In the genomic region with DNA sequence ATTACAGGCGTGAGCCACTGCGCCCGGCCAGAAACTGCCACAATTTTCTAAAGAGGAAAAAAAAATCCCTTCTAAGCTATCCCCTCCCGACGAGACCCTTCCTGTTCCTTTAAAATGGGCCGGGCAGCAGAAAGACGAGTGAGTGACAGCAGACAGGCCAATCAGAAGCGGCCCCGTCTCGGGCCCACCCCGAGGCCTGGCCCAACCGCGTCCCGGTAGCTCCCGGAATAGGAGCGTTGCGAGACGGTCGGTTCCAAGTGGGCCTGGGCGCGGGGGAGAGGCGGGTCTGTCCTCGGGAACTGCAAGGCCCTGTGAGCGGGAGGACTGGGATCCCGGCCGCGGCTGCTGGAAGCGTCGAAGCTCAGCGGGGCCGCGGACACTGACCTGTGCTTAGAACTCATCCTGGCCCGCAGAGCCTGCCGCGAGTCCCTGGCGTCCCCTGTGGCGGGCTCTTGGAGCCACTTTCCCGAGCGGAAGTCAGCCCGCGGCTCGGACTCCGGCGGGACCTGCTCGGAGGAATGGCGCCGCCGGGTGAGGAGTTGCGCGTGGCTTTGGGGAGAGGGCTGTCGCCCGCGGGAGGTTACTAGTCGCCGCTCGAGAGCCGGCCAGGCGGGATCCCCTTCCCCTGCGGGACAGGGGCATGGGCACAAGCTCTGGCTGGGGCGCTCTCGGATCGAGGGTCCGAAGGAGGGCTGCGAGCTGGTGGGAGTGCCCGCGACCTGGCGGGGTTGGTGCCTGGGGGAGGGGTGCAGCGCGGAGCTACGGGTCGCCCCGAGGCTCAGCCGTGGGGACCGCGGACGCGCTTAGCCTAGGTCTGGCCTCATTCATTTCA, we compare ENCODE assay signal across 8 cellular contexts. TPM values are rescaled to one million over a fixed set of nuclear protein-coding genes. Genes with fewer than 3 reads are reported as not detected.
A peak's percentile ranks its signal among the peaks of the same experiment; 100 is the strongest.
DNase-seq lines count a peak whose midpoint lies in the region; ATAC-seq and TF ChIP-seq lines count a peak whose summit lies in the region.

A gene (minus strand): TSS at position 710 of the 832 bp plus-strand sequence.
A gene (plus strand): TSS at position 492 of the 832 bp plus-strand sequence. CDS start 27 bp downstream, at position 519.

- H3K4me2 ChIP-seq in SK-N-SH: peak within 1 kb of the TSS; percentile 98

- TF ChIP-seq RAD21 in SK-N-SH (IDR thresholded peaks at IDR 0.05; ENCODE audit: low read length): no peak

- H3K36me3 ChIP-seq in SK-N-SH (replicated peaks in 1 of 2; ENCODE audit: control insufficient read depth in 1 of 2, insufficient read depth in 2 of 2, low read length in 1 of 2): peaks cover 3 to 12% of the 10 kb centered on the region in 2 experiments

- CTCF ChIA-PET in GM10248 (lab: Yijun Ruan, JAX) (interaction anchor here (0.7 to 4.2 kb wide), 16 partner anchors 9 to 895 kb away, joined by 3 to 65 read pairs (median 4); a partner anchor contains a TSS), SK-N-SH (lab: Yijun Ruan, JAX) (interaction anchor here (0.6 to 4.1 kb wide), 11 partner anchors 11 to 458 kb away, joined by 3 to 43 read pairs (median 3); no protein-coding TSS in a partner anchor)

- peak within 1 kb of the TSS; percentile 96 to 99 for H3K27ac Mint-ChIP-seq in activated naive CD4-positive, alpha-beta T cell treated with anti-CD3 and anti-CD28 coated beads, Interleukin-2, amount 50 U/mL, for 72 hours

- H3F3A ChIP-seq in SK-N-SH (replicated peaks; ENCODE audit: insufficient read depth): peaks cover 19% of the 10 kb centered on the region

- peaks cover 55% of the 10 kb centered on the region for H3K79me2 ChIP-seq in SK-N-SH (ENCODE audit: insufficient read depth)

- H3K4me1 ChIP-seq in SK-N-SH (ENCODE audit: control insufficient read depth in 1 of 2, insufficient read depth in 2 of 2, low read depth in 1 of 2, low read length in 1 of 2): peaks cover 0 to 9% of the 10 kb centered on the region in 2 experiments; a peak in 2 of 4 replicates

- H3K9ac ChIP-seq in SK-N-SH: peak within 1 kb of the TSS; percentile 90

- TF ChIP-seq CTCF in GM10248 (IDR thresholded peaks at IDR 0.05; ENCODE audit: control extremely low read depth, extremely low read depth, low read depth, missing control alignments) (no peak), SK-N-SH (IDR thresholded peaks at IDR 0.05) (no peak)

- WGBS in SK-N-SH (ENCODE audit: low lambda C conversion rate): 1% methylated on average over 27 of the region's 77 CpGs

- DNase-seq in GM10248 (ENCODE audit: extremely low spot score) (peak; percentile 96), NCI-H1092 (lab: John Stamatoyannopoulos, UW) (peak; percentile 96), SK-N-SH (peak; percentile 96), glomerular endothelial cell (ENCODE audit: extremely low read depth, low read depth, low spot score) (peak; percentile 73), occipital lobe (lab: John Stamatoyannopoulos, UW) (peak; percentile 94)
- DNase-seq in activated naive CD4-positive, alpha-beta T cell treated with anti-CD3 and anti-CD28 coated beads, Interleukin-2, amount 50 U/mL, for 72 hours (ENCODE audit: low spot score in 2 of 2): peak; percentile 90 to 97

- H3K27me3 ChIP-seq in SK-N-SH (ENCODE audit: insufficient read depth): no peaks in the 10 kb centered on the region

- peak; percentile 92 for ATAC-seq in HG02610 (IDR thresholded peaks at IDR 0.05; ENCODE audit: unreplicated experiment)
- peak; percentile 98 for ATAC-seq in activated naive CD4-positive, alpha-beta T cell treated with anti-CD3 and anti-CD28 coated beads, Interleukin-2, amount 50 U/mL, for 72 hours

- peaks cover 15 to 18% of the 10 kb centered on the region in 2 donors for H3K36me3 Mint-ChIP-seq in activated naive CD4-positive, alpha-beta T cell treated with anti-CD3 and anti-CD28 coated beads, Interleukin-2, amount 50 U/mL, for 72 hours

- peak within 1 kb of the TSS; percentile 70 to 87 for H3K4me3 ChIP-seq in SK-N-SH (ENCODE audit: low read depth in 2 of 2, low read length in 1 of 2)

- no peaks in the 10 kb centered on the region for H3K9me2 ChIP-seq in SK-N-SH

- peak in 1 of 2 experiments; percentile 45; a peak in 1 of 4 replicates for TF ChIP-seq EP300 in SK-N-SH (IDR thresholded peaks at IDR 0.05; ENCODE audit: borderline replicate concordance in 1 of 2, low read depth in 1 of 2, low read length in 1 of 2)

- POLR2A ChIA-PET in GM10248 (lab: Yijun Ruan, JAX) (interaction anchor here (1.4 kb wide), 1 partner anchor 17 kb away, joined by 5 read pairs; no protein-coding TSS in a partner anchor), SK-N-SH (lab: Yijun Ruan, JAX) (interaction anchor here (0.8 to 1.5 kb wide), 4 partner anchors 11 to 227 kb away, joined by 3 to 16 read pairs (median 6); a partner anchor contains a TSS)

- peak within 1 kb of the TSS; percentile 95 for H2AFZ ChIP-seq in SK-N-SH (ENCODE audit: low read depth)

- no peaks in the 10 kb centered on the region for H3K9me3 Mint-ChIP-seq in activated naive CD4-positive, alpha-beta T cell treated with anti-CD3 and anti-CD28 coated beads, Interleukin-2, amount 50 U/mL, for 72 hours

- peak within 1 kb of the TSS; percentile 93 to 98 for H3K27ac ChIP-seq in SK-N-SH (ENCODE audit: low read depth in 2 of 2, low read length in 1 of 2)
- H3K27ac ChIP-seq in temporal lobe (ENCODE audit: low read depth, low read length): peak within 1 kb of the TSS; percentile 95

- no peaks in the 10 kb centered on the region for H3K9me3 ChIP-seq in SK-N-SH

- H4K20me1 ChIP-seq in SK-N-SH (ENCODE audit: insufficient read depth): peaks cover 42% of the 10 kb centered on the region

TF ChIP-seq in SK-N-SH, 30 proteins besides CTCF, POLR2A, EP300 and RAD21 (continues in another document):
- TF ChIP-seq JUND (IDR thresholded peaks at IDR 0.05): peak; percentile 36; the same call in 1 of the 2 replicates
- TF ChIP-seq TAF1 (IDR thresholded peaks at IDR 0.05; ENCODE audit: borderline replicate concordance, low read depth, low read length): peak; percentile 54; the same call in 1 of the 2 replicates
- peak; percentile 57; the same call in 1 of the 2 replicates for TF ChIP-seq POLR2AphosphoS5 (IDR thresholded peaks at IDR 0.05; ENCODE audit: low read depth, low read length)
- TF ChIP-seq, protein P1, sequence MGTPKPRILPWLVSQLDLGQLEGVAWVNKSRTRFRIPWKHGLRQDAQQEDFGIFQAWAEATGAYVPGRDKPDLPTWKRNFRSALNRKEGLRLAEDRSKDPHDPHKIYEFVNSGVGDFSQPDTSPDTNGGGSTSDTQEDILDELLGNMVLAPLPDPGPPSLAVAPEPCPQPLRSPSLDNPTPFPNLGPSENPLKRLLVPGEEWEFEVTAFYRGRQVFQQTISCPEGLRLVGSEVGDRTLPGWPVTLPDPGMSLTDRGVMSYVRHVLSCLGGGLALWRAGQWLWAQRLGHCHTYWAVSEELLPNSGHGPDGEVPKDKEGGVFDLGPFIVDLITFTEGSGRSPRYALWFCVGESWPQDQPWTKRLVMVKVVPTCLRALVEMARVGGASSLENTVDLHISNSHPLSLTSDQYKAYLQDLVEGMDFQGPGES (IDR thresholded peaks at IDR 0.05; ENCODE audit: low read depth, low read length): peak; percentile 83
- TF ChIP-seq MEF2A (IDR thresholded peaks at IDR 0.05; ENCODE audit: borderline replicate concordance, low read depth): peak; percentile 50; the same call in 1 of the 2 replicates
- peak; percentile 54 for TF ChIP-seq CHD2 (IDR thresholded peaks at IDR 0.05; ENCODE audit: low read length, partially characterized antibody)
- TF ChIP-seq MXI1 (IDR thresholded peaks at IDR 0.05; ENCODE audit: low read depth, low read length): peak; percentile 40; the same call in 1 of the 2 replicates
- peak; percentile 73 for TF ChIP-seq GABPA (IDR thresholded peaks at IDR 0.05; ENCODE audit: low read depth)
- TF ChIP-seq FOSL2 (IDR thresholded peaks at IDR 0.05; ENCODE audit: borderline replicate concordance, low read depth): no peak
- TF ChIP-seq, protein P2, sequence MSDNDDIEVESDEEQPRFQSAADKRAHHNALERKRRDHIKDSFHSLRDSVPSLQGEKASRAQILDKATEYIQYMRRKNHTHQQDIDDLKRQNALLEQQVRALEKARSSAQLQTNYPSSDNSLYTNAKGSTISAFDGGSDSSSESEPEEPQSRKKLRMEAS (IDR thresholded peaks at IDR 0.05; ENCODE audit: low read depth): peak; percentile 62
- TF ChIP-seq FOXM1 (IDR thresholded peaks at IDR 0.05; ENCODE audit: low read depth): no peak; the same call in 1 of the 2 replicates
- no peak for TF ChIP-seq FOXJ3 (CRISPR knock-in tag; IDR thresholded peaks at IDR 0.05)
- peak; percentile 49; the same call in 1 of the 2 replicates for TF ChIP-seq SIN3A (IDR thresholded peaks at IDR 0.05; ENCODE audit: borderline replicate concordance, low read depth, low read length)
- no peak for TF ChIP-seq GATA2 (CRISPR knock-in tag; IDR thresholded peaks at IDR 0.05)
- TF ChIP-seq ELF1 (IDR thresholded peaks at IDR 0.05): peak; percentile 52

RNA-seq across cellular contexts. Expression of the first gene that starts in this region (rescaled TPM):
- polyA plus RNA-seq in SK-N-SH (2012; rRNA removed): 3.2 and 3.5 TPM in 2 replicates
- 2.7 and 2.9 TPM in 2 replicates for polyA plus RNA-seq in SK-N-SH (2012; cell fraction: cytosol; rRNA removed)
- 3.4 and 5.5 TPM in 2 replicates for polyA plus RNA-seq in SK-N-SH (2012; cell fraction: nucleus; rRNA removed)
- total RNA-seq in activated naive CD4-positive, alpha-beta T cell treated with anti-CD3 and anti-CD28 coated beads, Interleukin-2, amount 50 U/mL, for 72 hours: 1 to 10 TPM in 1 of 2 donors, under 1 TPM in 1; 0.27 to 3.3 TPM
- total RNA-seq in glomerular endothelial cell (3.2 and 3.5 TPM in 2 replicates), occipital lobe (3.0 TPM), temporal lobe (3.2 TPM)

RNA-seq across cellular contexts. Expression of the second gene that starts in this region (rescaled TPM):
- polyA plus RNA-seq in SK-N-SH (2012; rRNA removed): 420 and 596 TPM in 2 replicates
- 321 and 410 TPM in 2 replicates for polyA plus RNA-seq in SK-N-SH (2012; cell fraction: cytosol; rRNA removed)
- polyA plus RNA-seq in SK-N-SH (2012; cell fraction: nucleus; rRNA removed): 270 and 432 TPM in 2 replicates
- total RNA-seq in activated naive CD4-positive, alpha-beta T cell treated with anti-CD3 and anti-CD28 coated beads, Interleukin-2, amount 50 U/mL, for 72 hours: 100 to 1,000 TPM; 104 to 132 TPM
- total RNA-seq in glomerular endothelial cell: 299 and 312 TPM in 2 replicates
- total RNA-seq in occipital lobe: 105 TPM
- 70.3 TPM for total RNA-seq in temporal lobe

Comparison
In these comparisons a context has a peak if more than half of its experiments do, and no peak if none do; other contexts are left out.
1. Peak in every context shown above with its lines: DNase-seq, ATAC-seq, H3K4me3 ChIP-seq and H3K27ac ChIP-seq.